In genomic region chr13:33285420-33286124, GRCh38 we compare ENCODE assay signal across 8 cellular contexts. TPM values are rescaled to one million over a fixed set of nuclear protein-coding genes. Genes with fewer than 3 reads are reported as not detected.
DNase-seq lines count a peak whose midpoint lies in the region; ATAC-seq, FAIRE-seq and TF ChIP-seq lines count a peak whose summit lies in the region.

A gene with protein sequence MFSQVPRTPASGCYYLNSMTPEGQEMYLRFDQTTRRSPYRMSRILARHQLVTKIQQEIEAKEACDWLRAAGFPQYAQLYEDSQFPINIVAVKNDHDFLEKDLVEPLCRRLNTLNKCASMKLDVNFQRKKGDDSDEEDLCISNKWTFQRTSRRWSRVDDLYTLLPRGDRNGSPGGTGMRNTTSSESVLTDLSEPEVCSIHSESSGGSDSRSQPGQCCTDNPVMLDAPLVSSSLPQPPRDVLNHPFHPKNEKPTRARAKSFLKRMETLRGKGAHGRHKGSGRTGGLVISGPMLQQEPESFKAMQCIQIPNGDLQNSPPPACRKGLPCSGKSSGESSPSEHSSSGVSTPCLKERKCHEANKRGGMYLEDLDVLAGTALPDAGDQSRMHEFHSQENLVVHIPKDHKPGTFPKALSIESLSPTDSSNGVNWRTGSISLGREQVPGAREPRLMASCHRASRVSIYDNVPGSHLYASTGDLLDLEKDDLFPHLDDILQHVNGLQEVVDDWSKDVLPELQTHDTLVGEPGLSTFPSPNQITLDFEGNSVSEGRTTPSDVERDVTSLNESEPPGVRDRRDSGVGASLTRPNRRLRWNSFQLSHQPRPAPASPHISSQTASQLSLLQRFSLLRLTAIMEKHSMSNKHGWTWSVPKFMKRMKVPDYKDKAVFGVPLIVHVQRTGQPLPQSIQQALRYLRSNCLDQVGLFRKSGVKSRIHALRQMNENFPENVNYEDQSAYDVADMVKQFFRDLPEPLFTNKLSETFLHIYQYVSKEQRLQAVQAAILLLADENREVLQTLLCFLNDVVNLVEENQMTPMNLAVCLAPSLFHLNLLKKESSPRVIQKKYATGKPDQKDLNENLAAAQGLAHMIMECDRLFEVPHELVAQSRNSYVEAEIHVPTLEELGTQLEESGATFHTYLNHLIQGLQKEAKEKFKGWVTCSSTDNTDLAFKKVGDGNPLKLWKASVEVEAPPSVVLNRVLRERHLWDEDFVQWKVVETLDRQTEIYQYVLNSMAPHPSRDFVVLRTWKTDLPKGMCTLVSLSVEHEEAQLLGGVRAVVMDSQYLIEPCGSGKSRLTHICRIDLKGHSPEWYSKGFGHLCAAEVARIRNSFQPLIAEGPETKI (minus strand): TSS chr13:33285755. CDS start chr13:33285638, 117 bp downstream.

- H3K36me3 ChIP-seq in RWPE2 (ENCODE audit: low read depth) (peaks cover 26% of the 10 kb centered on the region), keratinocyte (ENCODE audit: control insufficient read depth in 2 of 2, extremely low read depth in 1 of 2, insufficient read depth in 2 of 2, low read length in 2 of 2) (no peaks in the 10 kb centered on the region), skeletal muscle tissue (ENCODE audit: control insufficient read depth in 3 of 3, insufficient read depth in 3 of 3, low read length in 3 of 3) (no peaks in the 10 kb centered on the region)

- peak within 1 kb of the TSS; percentile 99 for H3K27ac ChIP-seq in RWPE2 (ENCODE audit: poor library complexity, severe bottlenecking)
- peak within 1 kb of the TSS; percentile 88 to 91 for H3K27ac ChIP-seq in coronary artery
- peak within 1 kb of the TSS; percentile 98 for H3K27ac ChIP-seq in keratinocyte (ENCODE audit: control insufficient read depth, insufficient read depth, low read length)
- H3K27ac ChIP-seq in skeletal muscle tissue (ENCODE audit: low read depth, low read length): peak within 1 kb of the TSS; percentile 87

- peak; percentile 89 for FAIRE-seq in keratinocyte (lab: Jason Lieb, UNC)

- H3K27me3 Mint-ChIP-seq in Calu3 (ENCODE audit: unreplicated experiment): no peaks in the 10 kb centered on the region

- H3K27me3 ChIP-seq in RWPE2 (ENCODE audit: insufficient read depth, poor library complexity, severe bottlenecking) (no peaks in the 10 kb centered on the region), keratinocyte (ENCODE audit: control insufficient read depth, extremely low read depth, insufficient read depth, low read length) (no peaks in the 10 kb centered on the region), skeletal muscle tissue (ENCODE audit: control insufficient read depth in 3 of 3, insufficient read depth in 3 of 3, low read length in 3 of 3) (no peaks in the 10 kb centered on the region)

- H2AFZ ChIP-seq in keratinocyte (ENCODE audit: control insufficient read depth, low read length): peak within 1 kb of the TSS; percentile 62

- peaks cover 20% of the 10 kb centered on the region for H3K36me3 Mint-ChIP-seq in Calu3 (ENCODE audit: insufficient read depth, unreplicated experiment)

- peaks cover 37% of the 10 kb centered on the region for H3K79me2 ChIP-seq in keratinocyte (ENCODE audit: control insufficient read depth, insufficient read depth, low read length)

- DNase-seq in Calu3 (peak; percentile 88), RWPE2 (ENCODE audit: low spot score) (peak; percentile 94), coronary artery (ENCODE audit: low spot score) (peak; percentile 98), keratinocyte (ENCODE audit: low read depth, low spot score) (peak; percentile 73), DMS79 treated with DMSO at 0.1 percent for 48 hours (lab: John Stamatoyannopoulos, UW) (no peak)

- no peaks in the 10 kb centered on the region for H4K20me1 ChIP-seq in keratinocyte (ENCODE audit: control insufficient read depth, extremely low read depth, insufficient read depth, low read length)

- H3K4me3 ChIP-seq in RWPE2 (ENCODE audit: severe bottlenecking) (peak within 1 kb of the TSS; percentile 51), coronary artery (peak within 1 kb of the TSS; percentile 69), keratinocyte (ENCODE audit: control insufficient read depth in 2 of 3, extremely low read depth in 1 of 3, insufficient read depth in 2 of 3, low read depth in 1 of 3, low read length in 3 of 3) (peak within 1 kb of the TSS; percentile 51 to 98 (median 88)), skeletal muscle tissue (ENCODE audit: low read length in 3 of 3) (peak within 1 kb of the TSS; percentile 87 to 98 (median 95))

- ATAC-seq in HG03354 (IDR thresholded peaks at IDR 0.05; ENCODE audit: poor library complexity, severe bottlenecking, unreplicated experiment): peak; percentile 61
- ATAC-seq in RWPE2 (ENCODE audit: low read depth): peak; percentile 86

- TF ChIP-seq CTCF in Calu3 (IDR thresholded peaks at IDR 0.05; ENCODE audit: unreplicated experiment) (no peak), RWPE2 (IDR thresholded peaks at IDR 0.05; ENCODE audit: poor library complexity, severe bottlenecking) (peak; percentile 31), coronary artery (IDR thresholded peaks at IDR 0.05) (no peak), keratinocyte (optimal IDR thresholded peaks at IDR 0.05 in 1 of 3, IDR thresholded peaks at IDR 0.05 in 1 of 3, conservative IDR thresholded peaks at IDR 0.05 in 1 of 3; ENCODE audit: extremely low read depth in 1 of 3, insufficient read depth in 2 of 3, low read length in 3 of 3) (peak in 2 of 3 experiments; percentile 38)

- no peaks in the 10 kb centered on the region for H3K9me3 ChIP-seq in RWPE2 (ENCODE audit: severe bottlenecking)
- no peaks in the 10 kb centered on the region for H3K9me3 ChIP-seq in keratinocyte (ENCODE audit: control insufficient read depth, low read depth, low read length)
- H3K9me3 ChIP-seq in skeletal muscle tissue (ENCODE audit: control insufficient read depth in 3 of 3, low read length in 3 of 3): no peaks in the 10 kb centered on the region

- peak within 1 kb of the TSS; percentile 83 for H3K4me3 Mint-ChIP-seq in Calu3 (ENCODE audit: low read depth, unreplicated experiment)

- H3K27ac Mint-ChIP-seq in Calu3 (ENCODE audit: unreplicated experiment): peak within 1 kb of the TSS; percentile 95

- H3K9me3 Mint-ChIP-seq in Calu3 (ENCODE audit: low read depth, unreplicated experiment): no peaks in the 10 kb centered on the region

- intact Hi-C loops in Calu3 (cut with micrococcal nuclease; ENCODE audit: unreplicated experiment): loop anchor here (2.0 to 10.0 kb wide), 2 partner anchors 51 to 159 kb away; no protein-coding TSS in a partner anchor

- H3K9ac ChIP-seq in keratinocyte (ENCODE audit: control insufficient read depth, extremely low read depth, insufficient read depth, low read length): peak within 1 kb of the TSS; percentile 96
- peak within 1 kb of the TSS; percentile 83 to 98 (median 89) for H3K9ac ChIP-seq in skeletal muscle tissue (ENCODE audit: low read depth in 1 of 3, low read length in 3 of 3)

- peak; percentile 39 for TF ChIP-seq POLR2A in GM19193 (IDR thresholded peaks at IDR 0.05; ENCODE audit: extremely low read depth, insufficient read depth, insufficient read length)

- peaks cover 27% of the 10 kb centered on the region for H3K4me1 ChIP-seq in RWPE2 (ENCODE audit: insufficient read depth, poor library complexity, severe bottlenecking)
- peaks cover 34% of the 10 kb centered on the region for H3K4me1 ChIP-seq in keratinocyte (ENCODE audit: control insufficient read depth, extremely low read depth, insufficient read depth, low read length)
- peaks cover under 1 to 9% (median 9%) of the 10 kb centered on the region in 3 donors for H3K4me1 ChIP-seq in skeletal muscle tissue (ENCODE audit: control insufficient read depth in 3 of 3, insufficient read depth in 3 of 3, low read length in 3 of 3)

- no TSS peak for BruUV-seq in Calu3 (replicated peaks; lab: Mats Ljungman, UMichigan)

- peak within 1 kb of the TSS; percentile 95 for H3K4me2 ChIP-seq in keratinocyte (ENCODE audit: control insufficient read depth, extremely low read depth, insufficient read depth, low read depth, low read length)

- peaks cover 37% of the 10 kb centered on the region for H3K4me1 Mint-ChIP-seq in Calu3 (ENCODE audit: low read depth, unreplicated experiment)

- H3K9me1 ChIP-seq in keratinocyte (ENCODE audit: control insufficient read depth, extremely low read depth, insufficient read depth, low read length): no peaks in the 10 kb centered on the region

- CTCF ChIA-PET in Calu3 (lab: Charles Lee): interaction anchor here (0.7 to 1.4 kb wide), 3 partner anchors 19 to 257 kb away, joined by 3 to 6 read pairs (median 5); no protein-coding TSS in a partner anchor

- dilution Hi-C loops in keratinocyte (cut with MboI; ENCODE audit: extremely low pct_ligation_motif_present, low sequenced_read_pairs): no loop called here

RNA-seq across cellular contexts. Expression of the gene that starts here (rescaled TPM):
- total RNA-seq in Calu3 (2022) (8.6 and 11.3 TPM in 2 replicates), skeletal muscle tissue (30.3 TPM)
- 7.9 to 11.9 TPM (median 8.1 TPM) in 3 replicates for polyA plus RNA-seq in keratinocyte
- 6.5 TPM for polyA plus RNA-seq in keratinocyte (2011; ENCODE audit: low read depth)
- polyA plus RNA-seq in keratinocyte (2011; cell fraction: cytosol; rRNA removed): 4.4 and 6.3 TPM in 2 replicates
- polyA plus RNA-seq in keratinocyte (2011; cell fraction: nucleus; rRNA removed): 20.6 and 22.2 TPM in 2 replicates
- 4.0 and 8.4 TPM in 2 replicates for polyA plus RNA-seq in keratinocyte (2012; ENCODE audit: low replicate concordance)
- 18.5 to 45.9 TPM (median 34.2 TPM) in 3 replicates for polyA minus RNA-seq in keratinocyte
- 5.2 TPM for polyA minus RNA-seq in keratinocyte (2011; cell fraction: cytosol; rRNA and poly(A)+ RNA removed)
- polyA minus RNA-seq in keratinocyte (2011; cell fraction: nucleus; rRNA and poly(A)+ RNA removed): 69.0 and 118 TPM in 2 replicates

Comparison
In these comparisons a context has a peak if more than half of its experiments do, and no peak if none do; other contexts are left out.
1. CTCF ChIP-seq: peak in RWPE2 (single experiment) and keratinocyte (2 of 3); none in Calu3 (single experiment) and coronary artery (single experiment).
2. Peak in every context shown above with its lines, with median percentiles within 50 percentile points of each other: H3K27ac ChIP-seq and H3K4me3 ChIP-seq.